8 cellular contexts compared by ENCODE assay signal in genomic region chr3:59857589-59858346, GRCh38.
A peak's percentile ranks its signal among the peaks of the same experiment; 100 is the strongest.
DNase-seq lines count a peak whose midpoint lies in the region; FAIRE-seq and TF ChIP-seq lines count a peak whose summit lies in the region.

No MANE protein-coding gene starts in this region.

- H3K4me1 ChIP-seq in ovary (ENCODE audit: insufficient read depth) (no peaks in the 10 kb centered on the region), transverse colon (peaks cover 0 to 4% (median 2%) of the 10 kb centered on the region in 4 donors)

- H3K27me3 ChIP-seq in ovary (no peaks in the 10 kb centered on the region), transverse colon (no peaks in the 10 kb centered on the region)

- TF ChIP-seq EP300 in ovary (IDR thresholded peaks at IDR 0.05) = no peak
- no peak for TF ChIP-seq EP300 in transverse colon (IDR thresholded peaks at IDR 0.05; ENCODE audit: low read depth)

- H3K9me3 ChIP-seq in ovary (no peaks in the 10 kb centered on the region), transverse colon (no peaks in the 10 kb centered on the region)

- TF ChIP-seq CTCF in ovary (IDR thresholded peaks at IDR 0.05) (peak in 2 of 3 donors; percentile 12 to 37), transverse colon (IDR thresholded peaks at IDR 0.05) (peak; percentile 84 to 96 (median 91))

- H3K4me3 ChIP-seq in ovary = no peak overlapping the region
- no peak overlapping the region for H3K4me3 ChIP-seq in transverse colon

- in situ Hi-C loops in transverse colon (cut with MboI; ENCODE audit: low pct_ligation_motif_present in 1 of 4, low pct_unique_long_range_greater_than_20kb in 1 of 4, low sequenced_read_pairs in 3 of 4) = loop anchor here (5.0 to 25.0 kb wide), 4 partner anchors 273 to 645 kb away; no protein-coding TSS in a partner anchor

- DNase-seq in GF-D8 (lab: John Stamatoyannopoulos, UW) = peak; percentile 17
- DNase-seq in H54 (ENCODE audit: insufficient read length, low spot score) = peak; percentile 42
- DNase-seq in LoVo (ENCODE audit: low spot score) = peak; percentile 79
- DNase-seq in SIG-M5 treated with dmso at 0.1 percent for 504 hours (lab: John Stamatoyannopoulos, UW; ENCODE audit: unreplicated experiment) = peak; percentile 78
- peak; percentile 7 for DNase-seq in activated gamma-delta T cell (lab: John Stamatoyannopoulos, UW)
- DNase-seq in foreskin melanocyte = peak; percentile 43
- peak; percentile 24 to 80 (median 51) for DNase-seq in ovary
- peak; percentile 86 for DNase-seq in transverse colon

- intact Hi-C loops in ovary (cut with DNase I) (loop anchor here in 1 of 4 donors (10.0 kb wide), 1 partner anchor 283 kb away; no protein-coding TSS in a partner anchor), transverse colon (cut with DNase I; ENCODE audit: low total_unique reads) (loop anchor here (10.0 kb wide), 1 partner anchor 283 kb away; no protein-coding TSS in a partner anchor)

- TF ChIP-seq POLR2A in H54 (IDR thresholded peaks at IDR 0.05; ENCODE audit: low read depth, low read length) (no peak), ovary (IDR thresholded peaks at IDR 0.05) (no peak), transverse colon (IDR thresholded peaks at IDR 0.05) (no peak)

- FAIRE-seq in H54 (lab: Jason Lieb, UNC) = peak; percentile 64

- no peaks in the 10 kb centered on the region for H3K36me3 ChIP-seq in ovary
- no peaks in the 10 kb centered on the region for H3K36me3 ChIP-seq in transverse colon

- H3K27ac ChIP-seq in ovary (no peak overlapping the region), transverse colon (no peak overlapping the region)

- 29 to 30% (median 30%) methylated on average over 7 of the region's 7 CpGs for WGBS in ovary, 3 donors
- WGBS in transverse colon (ENCODE audit: low coverage in 1 of 2), 2 donors = 18 to 27% methylated on average over 7 of the region's 7 CpGs

Comparison
In these comparisons a context has a peak if more than half of its experiments do, and no peak if none do; other contexts are left out.
1. DNase-seq: peak in every context shown above with its lines; median percentile 86 in transverse colon; 79 in LoVo; 78 in SIG-M5 treated with dmso at 0.1 percent for 504 hours; 51 in ovary; 43 in foreskin melanocyte; 42 in H54; 17 in GF-D8; 7 in activated gamma-delta T cell.